ENCODE assay signal across 19 cellular contexts in the genomic region with DNA sequence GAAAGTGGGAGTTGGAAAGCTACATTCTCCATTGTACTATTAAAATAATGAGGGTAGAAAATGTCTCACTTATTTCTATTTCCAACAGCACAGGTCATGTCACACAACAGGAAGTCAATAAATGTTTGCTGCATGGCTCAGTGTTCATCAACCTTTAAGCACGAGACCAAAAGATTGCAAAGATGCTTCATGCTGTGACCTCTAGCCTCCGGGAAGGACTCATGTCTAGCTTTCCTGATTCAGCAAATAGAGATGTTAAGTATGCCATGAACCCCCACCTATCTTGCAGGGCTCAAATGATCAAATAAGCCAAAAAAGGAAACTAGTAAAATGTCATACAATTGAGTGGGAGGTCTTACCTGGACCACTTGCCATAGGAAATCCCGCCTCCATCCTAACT. TPM values are rescaled to one million over a fixed set of nuclear protein-coding genes. Genes with fewer than 3 reads are reported as not detected.
A peak's percentile ranks its signal among the peaks of the same experiment; 100 is the strongest.
DNase-seq lines count a peak whose midpoint lies in the region; ATAC-seq and TF ChIP-seq lines count a peak whose summit lies in the region.
"Had no signal": no experiment of that assay in that cellular context is flagged by ENCODE, and none has a peak within 500 bp of the region (broad histone marks: within the 10 kb centered on the region; RNA-seq: fewer than 3 reads in every experiment).

No MANE protein-coding gene starts in this region.

- peaks cover 2% of the 10 kb centered on the region for H3K79me2 ChIP-seq in osteoblast (ENCODE audit: insufficient read depth, low read length)

- DNase-seq in AG20443 (ENCODE audit: low spot score) (peak; percentile 56), IMR-90 (peak; percentile 80), cardiac fibroblast (ENCODE audit: low read depth in 2 of 2) (peak; percentile 18 to 73), osteoblast (ENCODE audit: insufficient read length, low spot score, missing footprints) (no peak), cerebellar nuclear complex (lab: John Stamatoyannopoulos, UW) (no peak), sigmoid colon (no peak)
- DNase-seq in CD4-positive, alpha-beta memory T cell: no peak
- DNase-seq in NK-92 treated with Interleukin-12 subunit alpha and Interleukin-12 subunit beta, amount 100 ng/mL, for 24 hours (lab: John Stamatoyannopoulos, UW): no peak
- DNase-seq: activated CD4-positive, CD25-positive, alpha-beta regulatory T cell treated with anti-CD3 and anti-CD28 coated beads, Interleukin-2, amount 50 U/mL, for 72 hours; activated gamma-delta T cell treated with Interleukin-2 at 50 U/mL for 16 hours; C1 segment of cervical spinal cord; DMS53; erythroblast; heart right ventricle; NCI-H146; retina; SHP77; T-helper 17 cell had no signal

- H2BK120ac ChIP-seq in IMR-90 (ENCODE audit: low read depth, low read length): peak overlapping the region; percentile 66

- peak overlapping the region; percentile 46; the same call in 1 of the 2 replicates for H2AK5ac ChIP-seq in IMR-90 (ENCODE audit: low read depth, low read length)

- peak overlapping the region in 2 of 7 donors; percentile 2 to 16 for H3K27ac Mint-ChIP-seq in CD4-positive, alpha-beta memory T cell
- H3K27ac Mint-ChIP-seq: neural progenitor cell, T-helper 17 cell had no signal

- H3K14ac ChIP-seq in IMR-90 (replicated peaks; ENCODE audit: low read depth, low read length): peak overlapping the region; percentile 35; the same call in 1 of the 2 replicates

- peak overlapping the region; percentile 53 for H2BK20ac ChIP-seq in IMR-90 (ENCODE audit: low read depth, low read length)

- POLR2A ChIA-PET in IMR-90 (lab: Charles Lee; ENCODE audit: unreplicated experiment): no interaction called here
- POLR2A ChIA-PET in CD4-positive, alpha-beta memory T cell (lab: Charles Lee; ENCODE audit: partially characterized antibody): no interaction called here

- H3K36me3 ChIP-seq in IMR-90 (ENCODE audit: control insufficient read depth, insufficient read depth, low read length) (peaks cover 16% of the 10 kb centered on the region), osteoblast (ENCODE audit: insufficient read depth, low read length) (peaks cover 39% of the 10 kb centered on the region), sigmoid colon (peaks cover 16 to 92% (median 37%) of the 10 kb centered on the region in 4 donors)
- peaks cover 33% of the 10 kb centered on the region for H3K36me3 ChIP-seq in CD4-positive, alpha-beta memory T cell (ENCODE audit: insufficient read depth, low read length)

- H3K27ac ChIP-seq in IMR-90 (ENCODE audit: insufficient read depth, low read length) (peak overlapping the region; percentile 68), osteoblast (ENCODE audit: low read depth, low read length) (peak overlapping the region; percentile 34), sigmoid colon (no peak overlapping the region)
- H3K27ac ChIP-seq in CD4-positive, alpha-beta memory T cell (ENCODE audit: low read depth, low read length): no peak overlapping the region
- H3K27ac ChIP-seq: heart right ventricle, neural progenitor cell had no signal

- no CpG with 5 or more reads among the region's 3 CpGs for WGBS in IMR-90 (ENCODE audit: extremely low coverage in 2 of 2, insufficient read length in 1 of 2), 2 experiments
- 89 to 93% methylated on average over 3 of the region's 3 CpGs for WGBS in sigmoid colon, 2 donors

- in situ Hi-C loops in IMR-90 (cut with MboI; ENCODE audit: low sequenced_read_pairs): loop anchor here (10.0 kb wide), 1 partner anchor 183 kb away; no protein-coding TSS in a partner anchor

- H3K4me3 ChIP-seq in IMR-90 (ENCODE audit: insufficient read depth, low read depth, low read length) (no peak overlapping the region), cardiac fibroblast (replicated peaks in 1 of 2; ENCODE audit: low read depth in 2 of 2, low read length in 2 of 2) (no peak overlapping the region), osteoblast (ENCODE audit: insufficient read depth, low read length) (no peak overlapping the region), sigmoid colon (no peak overlapping the region)
- no peak overlapping the region for H3K4me3 ChIP-seq in CD4-positive, alpha-beta memory T cell (ENCODE audit: low read length in 2 of 2)
- H3K4me3 ChIP-seq: heart right ventricle, neural progenitor cell had no signal

- CTCF ChIA-PET in IMR-90 (lab: Yijun Ruan, JAX): interaction anchor here (0.9 to 1.0 kb wide), 3 partner anchors 13 to 578 kb away, joined by 3 read pairs; no protein-coding TSS in a partner anchor
- CTCF ChIA-PET in CD4-positive, alpha-beta memory T cell (lab: Charles Lee; ENCODE audit: partially characterized antibody): interaction anchor here (1.0 to 12.8 kb wide), 8 partner anchors 8 to 578 kb away, joined by 3 to 194 read pairs (median 3); no protein-coding TSS in a partner anchor

- H3K9me1 ChIP-seq in IMR-90 (ENCODE audit: insufficient read depth, low read length): no peaks in the 10 kb centered on the region; the same call in 1 of the 2 replicates

- peak overlapping the region; percentile 47; the same call in 1 of the 2 replicates for H3K56ac ChIP-seq in IMR-90 (ENCODE audit: extremely low read depth, insufficient read depth, low read length)

- no TSS peak for BruUV-seq in IMR-90 (replicated peaks; lab: Mats Ljungman, UMichigan)

- TF ChIP-seq EP300 in sigmoid colon (IDR thresholded peaks at IDR 0.05): no peak

- peak overlapping the region; percentile 65 for H3K4ac ChIP-seq in IMR-90 (ENCODE audit: low read depth, low read length)

- H3K4me1 Mint-ChIP-seq in CD4-positive, alpha-beta memory T cell: no peaks in the 10 kb centered on the region
- H3K4me1 Mint-ChIP-seq: neural progenitor cell, T-helper 17 cell had no signal

- H4K20me1 ChIP-seq in IMR-90 (ENCODE audit: insufficient read depth, low read length) (no peaks in the 10 kb centered on the region), osteoblast (ENCODE audit: insufficient read depth, low read length) (no peaks in the 10 kb centered on the region)

- peak; percentile 75 for ATAC-seq in IMR-90 (ENCODE audit: low read depth)
- ATAC-seq: heart right ventricle, T-helper 17 cell had no signal

- TF ChIP-seq RAD21 in IMR-90 (IDR thresholded peaks at IDR 0.05; ENCODE audit: low read length): no peak

- H3K4me2 ChIP-seq in IMR-90 (ENCODE audit: low read depth, low read length): no peak overlapping the region; the same call in 1 of the 2 replicates
- H3K4me2 ChIP-seq in osteoblast (ENCODE audit: insufficient read depth, low read length): peak overlapping the region; percentile 2
- H3K4me2 ChIP-seq: neural progenitor cell had no signal

- peaks cover 10 to 45% of the 10 kb centered on the region in 2 experiments; a peak in 3 of 4 replicates for H3K79me1 ChIP-seq in IMR-90 (ENCODE audit: low read depth in 1 of 2, low read length in 2 of 2)

- intact Hi-C loops in IMR-90 (cut with micrococcal nuclease): loop anchor here (2.0 to 5.0 kb wide), 2 partner anchors 61 to 455 kb away; no protein-coding TSS in a partner anchor
- intact Hi-C loops in CD4-positive, alpha-beta memory T cell (cut with micrococcal nuclease): no loop called here
- intact Hi-C loops in sigmoid colon (cut with DNase I): loop anchor here (2.0 to 5.0 kb wide), 2 partner anchors 186 to 453 kb away; no protein-coding TSS in a partner anchor

- no peak overlapping the region for H2BK15ac ChIP-seq in IMR-90 (ENCODE audit: low read depth, low read length)

- H3K23ac ChIP-seq in IMR-90 (ENCODE audit: low read depth, low read length): peak overlapping the region; percentile 40; the same call in 1 of the 2 replicates

- H3K9me3 Mint-ChIP-seq in CD4-positive, alpha-beta memory T cell: no peaks in the 10 kb centered on the region
- H3K9me3 Mint-ChIP-seq: neural progenitor cell had no signal

- peak overlapping the region; percentile 25; the same call in 1 of the 2 replicates for H3K18ac ChIP-seq in IMR-90 (ENCODE audit: low read depth, low read length)

- peak overlapping the region; percentile 32; the same call in 1 of the 2 replicates for H4K5ac ChIP-seq in IMR-90 (ENCODE audit: low read depth, low read length)

- dilution Hi-C loops in IMR-90 (cut with HindIII; ENCODE audit: low sequenced_read_pairs, unreplicated experiment): no loop called here

- no peaks in the 10 kb centered on the region for H3K9me3 ChIP-seq in IMR-90 (ENCODE audit: control insufficient read depth, insufficient read depth, low read length)
- H3K9me3 ChIP-seq in osteoblast (ENCODE audit: low read depth, low read length): no peaks in the 10 kb centered on the region
- H3K9me3 ChIP-seq in CD4-positive, alpha-beta memory T cell (ENCODE audit: control insufficient read depth in 1 of 2, low read length in 2 of 2): no peaks in the 10 kb centered on the region
- no peaks in the 10 kb centered on the region for H3K9me3 ChIP-seq in sigmoid colon
- H3K9me3 ChIP-seq: heart right ventricle had no signal

- H4K91ac ChIP-seq in IMR-90 (ENCODE audit: insufficient read depth, low read depth, low read length): peak overlapping the region; percentile 26; the same call in 1 of the 2 replicates

- H3K27me3 ChIP-seq in IMR-90 (ENCODE audit: control insufficient read depth, insufficient read depth, low read length): no peaks in the 10 kb centered on the region
- no peaks in the 10 kb centered on the region for H3K27me3 ChIP-seq in osteoblast (ENCODE audit: insufficient read depth, low read length)
- H3K27me3 ChIP-seq in CD4-positive, alpha-beta memory T cell (ENCODE audit: insufficient read depth, low read length): no peaks in the 10 kb centered on the region
- no peaks in the 10 kb centered on the region for H3K27me3 ChIP-seq in sigmoid colon
- H3K27me3 ChIP-seq: heart right ventricle, neural progenitor cell had no signal

- H2AFZ ChIP-seq in IMR-90 (replicated peaks; ENCODE audit: low read length, poor library complexity) (no peak overlapping the region), osteoblast (ENCODE audit: low read length) (no peak overlapping the region)
- H2AFZ ChIP-seq: neural progenitor cell had no signal

- H3K4me1 ChIP-seq in IMR-90 (ENCODE audit: control insufficient read depth, insufficient read depth, low read length) (peaks cover 12% of the 10 kb centered on the region), osteoblast (ENCODE audit: insufficient read depth, low read length) (peaks cover 13% of the 10 kb centered on the region), sigmoid colon (peaks cover 0 to 3% (median 0%) of the 10 kb centered on the region in 4 donors)
- no peaks in the 10 kb centered on the region for H3K4me1 ChIP-seq in CD4-positive, alpha-beta memory T cell (ENCODE audit: insufficient read depth, low read length)
- H3K4me1 ChIP-seq: neural progenitor cell had no signal

- H3K4me3 Mint-ChIP-seq in CD4-positive, alpha-beta memory T cell: no peak overlapping the region
- H3K4me3 Mint-ChIP-seq: neural progenitor cell, T-helper 17 cell had no signal

- H4K8ac ChIP-seq in IMR-90 (ENCODE audit: low read depth in 2 of 2, low read length in 2 of 2): peak overlapping the region in 1 of 2 experiments; percentile 90; a peak in 2 of 4 replicates

- no peak overlapping the region for H3K9ac ChIP-seq in IMR-90 (ENCODE audit: low read depth, low read length)
- H3K9ac ChIP-seq: neural progenitor cell had no signal

- peaks cover 23 to 59% of the 10 kb centered on the region in 2 donors for H3K36me3 Mint-ChIP-seq in CD4-positive, alpha-beta memory T cell

- peak overlapping the region; percentile 81 for H2BK5ac ChIP-seq in IMR-90 (ENCODE audit: low read depth, low read length, poor library complexity, severe bottlenecking)

- no peak for TF ChIP-seq POLR2A in IMR-90 (IDR thresholded peaks at IDR 0.05; ENCODE audit: low read depth, low read length)
- no peak for TF ChIP-seq POLR2A in sigmoid colon (IDR thresholded peaks at IDR 0.05)

- no peak for TF ChIP-seq CTCF in IMR-90 (conservative IDR thresholded peaks at IDR 0.05; ENCODE audit: low read depth, low read length)
- no peak for TF ChIP-seq CTCF in cardiac fibroblast (IDR thresholded peaks at IDR 0.05; ENCODE audit: low read depth, low read length)
- no peak for TF ChIP-seq CTCF in osteoblast (IDR thresholded peaks at IDR 0.05; ENCODE audit: extremely low read depth, low read depth, low read length)
- no peak for TF ChIP-seq CTCF in sigmoid colon (IDR thresholded peaks at IDR 0.05)

- H3K27me3 Mint-ChIP-seq in CD4-positive, alpha-beta memory T cell: no peaks in the 10 kb centered on the region
- H3K27me3 Mint-ChIP-seq: T-helper 17 cell had no signal

- no peak overlapping the region for H2AK9ac ChIP-seq in IMR-90 (replicated peaks; ENCODE audit: low read depth, low read length, poor library complexity)

RNA-seq across cellular contexts. Expression of a gene that starts 57.3 kb away (rescaled TPM):
- total RNA-seq in IMR-90 (2012; rRNA removed): 3.6 and 3.9 TPM in 2 replicates
- polyA plus RNA-seq in IMR-90 (2012; rRNA removed): 13.1 and 14.4 TPM in 2 replicates
- polyA plus RNA-seq in IMR-90 (2012; cell fraction: cytosol; rRNA removed): 5.7 and 7.9 TPM in 2 replicates
- polyA plus RNA-seq in IMR-90 (2012; cell fraction: nucleus; rRNA removed; ENCODE audit: low replicate concordance): 15.2 and 22.9 TPM in 2 replicates
- total RNA-seq in osteoblast: 8.7 and 10.6 TPM in 2 replicates
- 10 to 100 TPM; 29.5 to 29.9 TPM for total RNA-seq in CD4-positive, alpha-beta memory T cell
- polyA plus RNA-seq in CD4-positive, alpha-beta memory T cell: 10 to 100 TPM in 1 of 2 donors, under 1 TPM in 1; 0.60 to 12.9 TPM
- 10 to 100 TPM; 16.9 to 24.9 (median 20.4) TPM for total RNA-seq in sigmoid colon
- polyA plus RNA-seq in sigmoid colon: 10 to 100 TPM; 18.6 to 24.0 (median 21.8) TPM

Comparison
In these comparisons a context has a peak if more than half of its experiments do, and no peak if none do; other contexts are left out.
1. DNase-seq: peak in AG20443 (single experiment), IMR-90 (single experiment) and cardiac fibroblast (2 of 2); none in osteoblast (single experiment), CD4-positive, alpha-beta memory T cell (0 of 5), cerebellar nuclear complex (0 of 2), NK-92 treated with Interleukin-12 subunit alpha and Interleukin-12 subunit beta, amount 100 ng/mL, for 24 hours (single experiment) and sigmoid colon (single experiment).
2. H3K27ac ChIP-seq: peak in IMR-90 (single experiment) and osteoblast (single experiment); none in CD4-positive, alpha-beta memory T cell (single experiment) and sigmoid colon (0 of 4).